In the genomic region with DNA sequence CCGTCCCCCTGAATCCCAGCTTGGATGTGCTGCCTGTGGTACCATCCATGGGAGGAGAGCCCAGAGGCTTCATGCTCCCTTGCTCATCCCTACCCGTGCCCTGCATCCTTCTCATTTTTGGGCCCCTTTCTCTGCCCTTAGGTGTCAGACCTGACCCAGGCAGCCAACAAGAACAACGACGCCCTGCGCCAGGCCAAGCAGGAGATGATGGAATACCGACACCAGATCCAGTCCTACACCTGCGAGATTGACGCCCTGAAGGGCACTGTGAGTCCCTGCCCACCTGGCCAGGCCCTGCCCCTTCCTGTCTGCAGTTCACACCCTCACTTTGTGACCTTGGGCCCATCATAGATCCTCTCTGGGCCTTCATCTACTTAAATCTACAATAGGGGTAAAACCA, we compare ENCODE assay signal across 20 cellular contexts. TPM values are rescaled to one million over a fixed set of nuclear protein-coding genes. Genes with fewer than 3 reads are reported as not detected.
DNase-seq lines count a peak whose midpoint lies in the region; ATAC-seq, FAIRE-seq and TF ChIP-seq lines count a peak whose summit lies in the region.
"Had no signal": no experiment of that assay in that cellular context is flagged by ENCODE, and none has a peak within 500 bp of the region (broad histone marks: within the 10 kb centered on the region; RNA-seq: fewer than 3 reads in every experiment).

No MANE protein-coding gene starts in this region.

- CTCF ChIA-PET in K562 (lab: Yijun Ruan, JAX; ENCODE audit: low intra/inter-chr PET ratio), result no interaction called here

- POLR2A ChIA-PET in K562 (lab: Yijun Ruan, JAX), result interaction anchor here (0.9 kb wide), 1 partner anchor 10 kb away, joined by 3 read pairs; no protein-coding TSS in a partner anchor

- H3K9me1 ChIP-seq in K562 (ENCODE audit: control insufficient read depth, insufficient read depth, low read length), result no peaks in the 10 kb centered on the region

- TF ChIP-seq RAD21 in K562 (CRISPR knock-in tag; conservative IDR thresholded peaks at IDR 0.05 in 1 of 2, IDR thresholded peaks at IDR 0.05 in 1 of 2), result no peak

- peak overlapping the region; percentile 12 for H3K4ac ChIP-seq in neuronal stem cell (ENCODE audit: low read length)

- H3K27me3 ChIP-seq in K562 (ENCODE audit: control insufficient read depth in 2 of 2, insufficient read depth in 2 of 2, low read length in 2 of 2) (no peaks in the 10 kb centered on the region), esophagus (ENCODE audit: control insufficient read depth in 1 of 2, insufficient read depth in 2 of 2, low read length in 2 of 2) (no peaks in the 10 kb centered on the region), neuronal stem cell (ENCODE audit: control insufficient read depth in 3 of 3, insufficient read depth in 3 of 3, low read depth in 1 of 3, low read length in 3 of 3) (peaks cover 5 to 29% (median 14%) of the 10 kb centered on the region in 3 experiments), skeletal muscle satellite cell (ENCODE audit: control insufficient read depth, insufficient read depth, low read length) (peaks cover 10% of the 10 kb centered on the region), hepatocyte (peaks cover 14% of the 10 kb centered on the region)

- TF ChIP-seq CTCF in K562 (IDR thresholded peaks at IDR 0.05 in 2 of 3, conservative IDR thresholded peaks at IDR 0.05 in 1 of 3; ENCODE audit: insufficient read depth in 2 of 3, low read depth in 1 of 3, low read length in 3 of 3) (no peak), GM13976 (IDR thresholded peaks at IDR 0.05; ENCODE audit: borderline replicate concordance, control extremely low read depth, extremely low read depth, insufficient read depth, missing control alignments) (no peak), hepatocyte (IDR thresholded peaks at IDR 0.05; ENCODE audit: poor library complexity) (no peak)

- H2AFZ ChIP-seq in K562 (ENCODE audit: low read depth, low read length) (no peak overlapping the region), neuronal stem cell (ENCODE audit: low read length) (no peak overlapping the region), hepatocyte (no peak overlapping the region)

- intact Hi-C loops in K562 (cut with micrococcal nuclease), result no loop called here

- in situ Hi-C loops in K562 (cut with MboI), result no loop called here
- in situ Hi-C loops in GM13976 (cut with MboI; ENCODE audit: low sequenced_read_pairs, unreplicated experiment), result no loop called here

- peak overlapping the region; percentile 63 for H3K23ac ChIP-seq in neuronal stem cell (ENCODE audit: low read depth, low read length, poor library complexity)

- H4K20me1 ChIP-seq in K562 (replicated peaks; ENCODE audit: control insufficient read depth, insufficient read depth, low read length) (no peaks in the 10 kb centered on the region), hepatocyte (ENCODE audit: insufficient read depth, poor library complexity, severe bottlenecking) (no peaks in the 10 kb centered on the region)

- TF ChIP-seq EP300 in K562 (IDR thresholded peaks at IDR 0.05; ENCODE audit: low read length), result no peak

- no peak for FAIRE-seq in K562 (lab: Jason Lieb, UNC)
- FAIRE-seq: H54 had no signal

- H3K18ac ChIP-seq in neuronal stem cell (ENCODE audit: low read length), result no peak overlapping the region

- no peak for ATAC-seq in K562

- no peak overlapping the region for H4K91ac ChIP-seq in neuronal stem cell (ENCODE audit: low read depth, low read length, poor library complexity)

- no peaks in the 10 kb centered on the region for H3K9me2 ChIP-seq in hepatocyte (replicated peaks; ENCODE audit: insufficient read depth)

- no peak overlapping the region for H2BK5ac ChIP-seq in neuronal stem cell (ENCODE audit: low read length)

- no peak overlapping the region for H2BK120ac ChIP-seq in neuronal stem cell (ENCODE audit: low read depth, low read length)

- no TSS peak for BruUV-seq in K562 (replicated peaks; lab: Mats Ljungman, UMichigan)

- H2AK5ac ChIP-seq in neuronal stem cell (ENCODE audit: low read depth, low read length), result no peak overlapping the region

- no peaks in the 10 kb centered on the region for H3K79me2 ChIP-seq in K562 (ENCODE audit: control insufficient read depth, insufficient read depth, low read length)
- H3K79me2 ChIP-seq in hepatocyte, result no peaks in the 10 kb centered on the region

- H2BK12ac ChIP-seq in neuronal stem cell (ENCODE audit: low read length), result no peak overlapping the region

- H3K4me1 ChIP-seq in K562 (replicated peaks in 1 of 2; ENCODE audit: control insufficient read depth in 2 of 2, insufficient read depth in 2 of 2, low read length in 2 of 2), result peaks cover 16 to 41% of the 10 kb centered on the region in 2 experiments
- peaks cover 4 to 5% of the 10 kb centered on the region in 2 donors for H3K4me1 ChIP-seq in esophagus (ENCODE audit: control insufficient read depth in 2 of 2, insufficient read depth in 2 of 2, low read length in 1 of 2)
- H3K4me1 ChIP-seq in neuronal stem cell (ENCODE audit: control insufficient read depth in 2 of 2, insufficient read depth in 1 of 2, low read depth in 1 of 2, low read length in 2 of 2), result peaks cover 3 to 18% of the 10 kb centered on the region in 2 donors
- peaks cover 34% of the 10 kb centered on the region for H3K4me1 ChIP-seq in skeletal muscle satellite cell (ENCODE audit: control insufficient read depth, insufficient read depth, low read length)
- H3K4me1 ChIP-seq in hepatocyte (ENCODE audit: insufficient read depth), result peaks cover 20% of the 10 kb centered on the region

- H3K4me3 ChIP-seq in K562 (no peak overlapping the region), esophagus (ENCODE audit: low read depth in 1 of 2, low read length in 2 of 2) (peak overlapping the region; percentile 12 to 40), neuronal stem cell (ENCODE audit: low read length in 2 of 2) (no peak overlapping the region), skeletal muscle satellite cell (ENCODE audit: low read length) (peak overlapping the region; percentile 74), hepatocyte (no peak overlapping the region)

- H3K79me1 ChIP-seq in neuronal stem cell (ENCODE audit: low read depth, low read length), result no peaks in the 10 kb centered on the region

- H3K14ac ChIP-seq in neuronal stem cell (ENCODE audit: low read length), result peak overlapping the region; percentile 75

- no peak overlapping the region for H4K8ac ChIP-seq in neuronal stem cell (ENCODE audit: low read depth, low read length)

- H2BK15ac ChIP-seq in neuronal stem cell (ENCODE audit: low read length), result no peak overlapping the region

- H3K4me2 ChIP-seq in K562 (ENCODE audit: insufficient read depth, low read length), result peak overlapping the region; percentile 72; the same call in 1 of the 2 replicates
- H3K4me2 ChIP-seq in neuronal stem cell (ENCODE audit: insufficient read depth, low read length, poor library complexity, severe bottlenecking), result no peak overlapping the region
- peak overlapping the region; percentile 80 for H3K4me2 ChIP-seq in skeletal muscle satellite cell (ENCODE audit: low read length)
- no peak overlapping the region for H3K4me2 ChIP-seq in hepatocyte

- TF ChIP-seq POLR2A in K562 (conservative IDR thresholded peaks at IDR 0.05), result no peak

- H3K9ac ChIP-seq in K562 (ENCODE audit: insufficient read depth in 1 of 2, low read depth in 2 of 2, low read length in 2 of 2) (peak overlapping the region in 1 of 2 experiments; percentile 87; a peak in 1 of 4 replicates), neuronal stem cell (ENCODE audit: low read depth, low read length, poor library complexity) (no peak overlapping the region), skeletal muscle satellite cell (ENCODE audit: low read depth, low read length) (no peak overlapping the region)

- WGBS in K562 (ENCODE audit: insufficient coverage, low coverage, missing lambda C conversion rate), result 87% methylated on average over 8 of the region's 8 CpGs
- 80 to 81% methylated on average over 8 of the region's 8 CpGs for WGBS in esophagus, 2 donors
- no CpG with 5 or more reads among the region's 8 CpGs for WGBS in neuronal stem cell (ENCODE audit: extremely low coverage in 2 of 2, insufficient read length in 2 of 2, insufficient replicate concordance in 1 of 2), 2 donors
- WGBS in hepatocyte (ENCODE audit: low lambda C conversion rate, missing lambda C conversion rate), result 98% methylated on average over 8 of the region's 8 CpGs

- H3K36me3 ChIP-seq in K562 (ENCODE audit: control insufficient read depth, insufficient read depth, low read length), result no peaks in the 10 kb centered on the region
- H3K36me3 ChIP-seq in esophagus (ENCODE audit: control insufficient read depth in 2 of 2, insufficient read depth in 2 of 2, low read length in 1 of 2), result no peaks in the 10 kb centered on the region
- H3K36me3 ChIP-seq in neuronal stem cell (replicated peaks in 1 of 2; ENCODE audit: control insufficient read depth in 2 of 2, insufficient read depth in 2 of 2, low read length in 2 of 2), result no peaks in the 10 kb centered on the region
- peaks cover 31% of the 10 kb centered on the region for H3K36me3 ChIP-seq in skeletal muscle satellite cell (ENCODE audit: insufficient read depth, low read length)
- no peaks in the 10 kb centered on the region for H3K36me3 ChIP-seq in hepatocyte (replicated peaks; ENCODE audit: insufficient read depth, low read depth)

- no peak overlapping the region for H3K27ac ChIP-seq in K562 (ENCODE audit: extremely low read depth, low read depth, low read length)
- peak overlapping the region in 1 of 2 donors; percentile 75 for H3K27ac ChIP-seq in esophagus (ENCODE audit: low read depth in 2 of 2, low read length in 1 of 2)
- no peak overlapping the region for H3K27ac ChIP-seq in neuronal stem cell (replicated peaks; ENCODE audit: low read length)
- no peak overlapping the region for H3K27ac ChIP-seq in hepatocyte

- H3K9me3 ChIP-seq in K562 (replicated peaks; ENCODE audit: control insufficient read depth, insufficient read depth, low read depth, low read length) (no peaks in the 10 kb centered on the region), esophagus (ENCODE audit: control insufficient read depth in 2 of 2, insufficient read depth in 1 of 2, low read depth in 1 of 2, low read length in 1 of 2) (no peaks in the 10 kb centered on the region), neuronal stem cell (replicated peaks in 1 of 2; ENCODE audit: control insufficient read depth in 2 of 2, insufficient read depth in 1 of 2, low read depth in 1 of 2, low read length in 2 of 2) (no peaks in the 10 kb centered on the region), skeletal muscle satellite cell (replicated peaks; ENCODE audit: low read length) (no peaks in the 10 kb centered on the region), hepatocyte (ENCODE audit: low read depth) (no peaks in the 10 kb centered on the region)

- no peak for DNase-seq in K562 (ENCODE audit: extremely low read depth in 1 of 4, low spot score in 3 of 4)
- no peak for DNase-seq in neuronal stem cell (ENCODE audit: low spot score)
- no peak for DNase-seq in GM13976 (ENCODE audit: low spot score)
- no peak for DNase-seq in hepatocyte (ENCODE audit: low spot score)
- no peak for DNase-seq in NCI-H1694 treated with DMSO at 0.1 percent for 48 hours (lab: John Stamatoyannopoulos, UW)
- no peak for DNase-seq in superior temporal gyrus (ENCODE audit: extremely low spot score)
- DNase-seq: COR-L47, DMS153, EL, NCI-H1436, NCI-H2081, NCI-H524, RPMI8226 had no signal

RNA-seq across cellular contexts. Expression of a gene that starts 2.5 kb away (rescaled TPM):
- 4.9 and 11.0 TPM in 2 replicates for total RNA-seq in K562 (2011; cell fraction: chromatin; rRNA removed; ENCODE audit: low replicate concordance)
- total RNA-seq in K562 (2011; cell fraction: nucleolus; rRNA removed), result 5.9 and 8.8 TPM in 2 replicates
- 5.4 and 9.5 TPM in 2 replicates for total RNA-seq in K562 (2011; cell fraction: nucleoplasm; rRNA removed)
- total RNA-seq in K562 (2014; rRNA removed) (25.8 and 27.8 TPM in 2 replicates), K562 (2014; rRNA removed; fragmentation: Illumina TruSeq; extraction: Trizol) (12.0 and 18.2 TPM in 2 replicates), K562 (2015; rRNA removed; fragmentation: Illumina TruSeq; extraction: Trizol) (28.3 and 29.1 TPM in 2 replicates), K562 (2021) (17.4 and 21.9 TPM in 2 replicates), hepatocyte (103 and 114 TPM in 2 replicates)
- polyA plus RNA-seq in K562 (2011; rRNA removed) (17.0 and 58.9 TPM in 2 replicates), K562 (2014; fragmentation: Illumina TruSeq; extraction: Trizol) (32.7 and 35.3 TPM in 2 replicates), K562 (2014; fragmentation: Nextera tagmentation; extraction: Ambion mirVana) (1 to 10 TPM; 2.5 to 4.0 TPM), K562 (2014; rRNA removed) (21.2 and 25.1 TPM in 2 replicates), esophagus (100 to 1,000 TPM; 672 to 686 TPM), hepatocyte (58.5 and 60.9 TPM in 2 replicates)
- polyA plus RNA-seq in K562 (2011; cell fraction: cytosol; rRNA removed), result 13.4 and 60.3 TPM in 2 replicates
- polyA plus RNA-seq in K562 (2011; cell fraction: nucleus; rRNA removed), result 5.3 and 28.7 TPM in 2 replicates
- polyA plus RNA-seq in K562 (2012), result 21.4 and 54.5 TPM in 2 replicates
- polyA minus RNA-seq in K562 (2011; rRNA and poly(A)+ RNA removed), result 8.9 and 64.7 TPM in 2 replicates
- 5.5 and 26.3 TPM in 2 replicates for polyA minus RNA-seq in K562 (2011; cell fraction: cytosol; rRNA and poly(A)+ RNA removed)
- polyA minus RNA-seq in K562 (2011; cell fraction: nucleus; rRNA and poly(A)+ RNA removed), result 3.0 and 5.9 TPM in 2 replicates
- polyA plus RNA-seq in neuronal stem cell (2013, experiment 1 of 2), result 0.24 TPM
- polyA plus RNA-seq in neuronal stem cell (2013, experiment 2 of 2), result 0.39 TPM
- 73.8 and 446 TPM in 2 replicates for total RNA-seq in skeletal muscle satellite cell (2012; rRNA removed)
- total RNA-seq: A673, OCI-LY7 had no signal
- polyA plus RNA-seq: IgD-negative memory B cell had no signal

RNA-seq across cellular contexts. Expression of a gene that starts 14.0 kb away (rescaled TPM):
- total RNA-seq in K562 (2011; cell fraction: chromatin; rRNA removed; ENCODE audit: low replicate concordance), result 12.1 and 39.1 TPM in 2 replicates
- 23.0 and 26.8 TPM in 2 replicates for total RNA-seq in K562 (2011; cell fraction: nucleolus; rRNA removed)
- 15.2 and 19.2 TPM in 2 replicates for total RNA-seq in K562 (2011; cell fraction: nucleoplasm; rRNA removed)
- 3.9 and 6.0 TPM in 2 replicates for total RNA-seq in K562 (2014; rRNA removed)
- total RNA-seq in K562 (2014; rRNA removed; fragmentation: Illumina TruSeq; extraction: Trizol), result 1.3 and 1.5 TPM in 2 replicates
- 3.0 and 3.7 TPM in 2 replicates for total RNA-seq in K562 (2015; rRNA removed; fragmentation: Illumina TruSeq; extraction: Trizol)
- 6.0 and 8.7 TPM in 2 replicates for total RNA-seq in K562 (2021)
- polyA plus RNA-seq in K562 (2011; rRNA removed), result 6.3 and 6.5 TPM in 2 replicates
- polyA plus RNA-seq in K562 (2011; cell fraction: cytosol; rRNA removed), result 4.6 and 12.1 TPM in 2 replicates
- 24.5 and 70.3 TPM in 2 replicates for polyA plus RNA-seq in K562 (2011; cell fraction: nucleus; rRNA removed)
- polyA plus RNA-seq in K562 (2012), result 9.4 and 12.8 TPM in 2 replicates
- polyA plus RNA-seq in K562 (2014; fragmentation: Illumina TruSeq; extraction: Trizol), result 2.4 and 5.5 TPM in 2 replicates
- polyA plus RNA-seq in K562 (2014; fragmentation: Nextera tagmentation; extraction: Ambion mirVana), result 1 to 10 TPM in 1 of 2 experiments, under 1 TPM in 1; 0.49 to 1.3 TPM
- polyA plus RNA-seq in K562 (2014; rRNA removed), result 6.5 and 7.9 TPM in 2 replicates
- polyA minus RNA-seq in K562 (2011; rRNA and poly(A)+ RNA removed), result 1.5 and 2.0 TPM in 2 replicates
- 3.1 and 4.2 TPM in 2 replicates for polyA minus RNA-seq in K562 (2011; cell fraction: cytosol; rRNA and poly(A)+ RNA removed)
- polyA minus RNA-seq in K562 (2011; cell fraction: nucleus; rRNA and poly(A)+ RNA removed), result 11.8 and 14.0 TPM in 2 replicates
- polyA plus RNA-seq in esophagus, result 10 to 100 TPM; 22.3 to 37.7 TPM
- polyA plus RNA-seq in neuronal stem cell (2013, experiment 1 of 2), result 24.0 TPM
- polyA plus RNA-seq in neuronal stem cell (2013, experiment 2 of 2), result 23.9 TPM
- total RNA-seq in skeletal muscle satellite cell (2012; rRNA removed), result 9.6 and 11.4 TPM in 2 replicates
- 21.1 and 21.6 TPM in 2 replicates for total RNA-seq in hepatocyte
- polyA plus RNA-seq in hepatocyte, result 35.8 and 40.0 TPM in 2 replicates
- polyA plus RNA-seq: CD14-positive monocyte, IgD-negative memory B cell had no signal

RNA-seq across cellular contexts. Expression of a gene that starts 33.0 kb away (rescaled TPM):
- total RNA-seq in K562 (2011; cell fraction: chromatin; rRNA removed; ENCODE audit: low replicate concordance), result 68.2 and 175 TPM in 2 replicates
- total RNA-seq in K562 (2011; cell fraction: nucleolus; rRNA removed), result 98.4 and 99.9 TPM in 2 replicates
- 71.9 and 73.9 TPM in 2 replicates for total RNA-seq in K562 (2011; cell fraction: nucleoplasm; rRNA removed)
- total RNA-seq in K562 (2014; rRNA removed) (37.5 and 62.2 TPM in 2 replicates), K562 (2014; rRNA removed; fragmentation: Illumina TruSeq; extraction: Trizol) (28.3 and 38.1 TPM in 2 replicates), K562 (2015; rRNA removed; fragmentation: Illumina TruSeq; extraction: Trizol) (44.0 and 45.5 TPM in 2 replicates), K562 (2021) (71.4 and 74.8 TPM in 2 replicates), hepatocyte (53.5 and 72.0 TPM in 2 replicates)
- polyA plus RNA-seq in K562 (2011; rRNA removed) (52.5 and 66.6 TPM in 2 replicates), K562 (2014; fragmentation: Illumina TruSeq; extraction: Trizol) (45.2 and 68.1 TPM in 2 replicates), K562 (2014; fragmentation: Nextera tagmentation; extraction: Ambion mirVana) (10 to 100 TPM; 34.6 to 53.2 TPM), K562 (2014; rRNA removed) (61.3 and 70.4 TPM in 2 replicates), esophagus (10 to 100 TPM; 46.2 to 49.6 TPM), hepatocyte (79.0 and 87.7 TPM in 2 replicates)
- polyA plus RNA-seq in K562 (2011; cell fraction: cytosol; rRNA removed), result 71.9 and 131 TPM in 2 replicates
- polyA plus RNA-seq in K562 (2011; cell fraction: nucleus; rRNA removed), result 108 and 164 TPM in 2 replicates
- 78.1 and 85.3 TPM in 2 replicates for polyA plus RNA-seq in K562 (2012)
- polyA minus RNA-seq in K562 (2011; rRNA and poly(A)+ RNA removed), result 24.7 and 36.5 TPM in 2 replicates
- 31.6 and 35.3 TPM in 2 replicates for polyA minus RNA-seq in K562 (2011; cell fraction: cytosol; rRNA and poly(A)+ RNA removed)
- 27.1 and 36.2 TPM in 2 replicates for polyA minus RNA-seq in K562 (2011; cell fraction: nucleus; rRNA and poly(A)+ RNA removed)
- 35.4 TPM for polyA plus RNA-seq in neuronal stem cell (2013, experiment 1 of 2)
- 35.1 TPM for polyA plus RNA-seq in neuronal stem cell (2013, experiment 2 of 2)
- 69.5 and 79.3 TPM in 2 replicates for total RNA-seq in skeletal muscle satellite cell (2012; rRNA removed)

Comparison
In these comparisons a context has a peak if more than half of its experiments do, and no peak if none do; other contexts are left out.
1. H3K4me2 ChIP-seq: peak in K562 (single experiment) and skeletal muscle satellite cell (single experiment); none in neuronal stem cell (single experiment) and hepatocyte (single experiment).
2. H3K4me3 ChIP-seq: peak in esophagus (2 of 2) and skeletal muscle satellite cell (single experiment); none in K562 (single experiment), neuronal stem cell (0 of 2) and hepatocyte (single experiment).
3. RNA of a gene that starts 2.5 kb away (polyA plus RNA-seq): 672 to 686 TPM in esophagus; 58.5 to 60.9 TPM in hepatocyte and 2.5 to 60.3 TPM in K562; every median in the first group is over 10 times any median in the second.